8 cellular contexts compared by ENCODE assay signal in genomic region chr3:10983219-10983916, GRCh38. TPM values are rescaled to one million over a fixed set of nuclear protein-coding genes. Genes with fewer than 3 reads are reported as not detected.
DNase-seq lines count a peak whose midpoint lies in the region; ATAC-seq and TF ChIP-seq lines count a peak whose summit lies in the region.

No MANE protein-coding gene starts in this region.

- H3K4me3 ChIP-seq in GM12865 (ENCODE audit: low read depth, low read length), result no peak overlapping the region
- peak overlapping the region in 2 of 3 donors; percentile 7 to 22 for H3K4me3 ChIP-seq in right lobe of liver

- ATAC-seq in right lobe of liver, result peak; percentile 68 to 76 (median 70)
- ATAC-seq in GM21515 (IDR thresholded peaks at IDR 0.05; ENCODE audit: unreplicated experiment), result no peak
- ATAC-seq in GM18861 (IDR thresholded peaks at IDR 0.05; ENCODE audit: unreplicated experiment), result no peak

- TF ChIP-seq POLR2A in right lobe of liver (IDR thresholded peaks at IDR 0.05), result no peak

- peaks cover 0 to 41% (median 17%) of the 10 kb centered on the region in 4 donors for H3K4me1 ChIP-seq in right lobe of liver

- TF ChIP-seq CTCF in GM12865 (IDR thresholded peaks at IDR 0.05; ENCODE audit: insufficient read depth, low read depth, low read length, missing control alignments) (peak; percentile 83), right lobe of liver (IDR thresholded peaks at IDR 0.05) (peak; percentile 75 to 82 (median 78))

- 5% methylated on average over 6 of the region's 7 CpGs for WGBS in right lobe of liver (ENCODE audit: insufficient coverage, low coverage, low lambda C conversion rate, missing lambda C conversion rate)

- no peaks in the 10 kb centered on the region for H3K27me3 ChIP-seq in right lobe of liver

- peak; percentile 79 for DNase-seq in AG20443 (ENCODE audit: low spot score)
- DNase-seq in GM12865 (ENCODE audit: low read depth), result peak; percentile 23
- DNase-seq in NCI-H2227 treated with DMSO at 0.1 percent for 48 hours (lab: John Stamatoyannopoulos, UW), result peak; percentile 7
- DNase-seq in cerebellar cortex (ENCODE audit: low spot score), result peak; percentile 63
- peak in 1 of 3 donors; percentile 56 for DNase-seq in right lobe of liver
- no peak for DNase-seq in DMS153 (lab: John Stamatoyannopoulos, UW)

- no peaks in the 10 kb centered on the region for H3K9me3 ChIP-seq in right lobe of liver

- no peaks in the 10 kb centered on the region for H3K36me3 ChIP-seq in right lobe of liver

- H3K27ac ChIP-seq in right lobe of liver, result peak overlapping the region in 2 of 3 donors; percentile 5 to 36

- intact Hi-C loops in right lobe of liver (cut with DNase I), result no loop called here

RNA-seq across cellular contexts. Expression of gene SLC6A1, which starts 9.2 kb away (rescaled TPM):
- 10 to 100 TPM; 14.5 to 70.1 (median 37.3) TPM for total RNA-seq in right lobe of liver

Comparison
In these comparisons a context has a peak if more than half of its experiments do, and no peak if none do; other contexts are left out.
1. ATAC-seq: peak in right lobe of liver (4 of 4); none in GM21515 (single experiment) and GM18861 (single experiment).